In the genomic region with DNA sequence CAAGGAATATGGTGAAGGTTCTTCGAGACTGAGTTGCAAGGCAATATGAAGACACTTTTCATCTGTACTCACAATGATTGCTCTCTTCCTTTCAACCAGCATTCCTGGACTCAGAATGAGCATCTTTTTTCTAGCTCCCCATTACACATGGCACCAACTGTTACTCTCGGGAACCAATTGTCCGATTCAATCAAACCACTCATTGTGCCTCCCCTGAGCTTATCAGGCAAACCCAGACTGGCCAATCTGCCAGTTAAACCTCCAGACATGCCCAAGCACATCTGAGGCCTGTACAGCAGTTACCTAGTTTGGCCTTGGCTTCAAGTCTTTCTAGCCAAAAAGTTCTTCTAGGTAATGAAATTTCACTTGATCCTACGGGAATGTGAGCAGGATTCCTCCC, we compare ENCODE assay signal across 22 cellular contexts.
"Had no signal": no experiment of that assay in that cellular context is flagged by ENCODE, and none has a peak within 500 bp of the region (broad histone marks: within the 10 kb centered on the region; RNA-seq: fewer than 3 reads in every experiment).

No MANE protein-coding gene starts in this region.

- H3K4me1 Mint-ChIP-seq: activated CD4-positive, alpha-beta T cell treated with anti-CD3 and anti-CD28 coated beads for 36 hours; activated naive CD8-positive, alpha-beta T cell treated with anti-CD3 and anti-CD28 coated beads, Interleukin-2, amount 50 U/mL, for 24 hours; endodermal cell; naive B cell; neural progenitor cell had no signal

- H3K27ac Mint-ChIP-seq: activated CD4-positive, alpha-beta memory T cell treated with anti-CD3 and anti-CD28 coated beads for 36 hours; activated CD4-positive, alpha-beta T cell treated with anti-CD3 and anti-CD28 coated beads for 36 hours; activated CD8-positive, alpha-beta memory T cell treated with anti-CD3 and anti-CD28 coated beads, Interleukin-2, amount 10 ng/mL, durations not matched to agents 7 days and 5 days; activated naive CD4-positive, alpha-beta T cell treated with anti-CD3 and anti-CD28 coated beads for 36 hours; activated naive CD8-positive, alpha-beta T cell treated with anti-CD3 and anti-CD28 coated beads, Interleukin-2, amount 50 U/mL, for 24 hours; activated T-helper 2 cell treated with anti-CD3 and anti-CD28 coated beads, Interferon-gamma antibody, Interleukin-2, Interleukin-4, amounts not matched to agents 10 μg/mL and 5 μg/mL and 100 μg/mL, durations not matched to agents 14 hours and 24 hours and 36 hours; endodermal cell; naive B cell; neural progenitor cell had no signal

- H3K4me1 ChIP-seq: right lobe of liver, transverse colon, vagina had no signal

- H3K27ac ChIP-seq: dorsolateral prefrontal cortex, neural progenitor cell, right lobe of liver, transverse colon, vagina had no signal

- H3K36me3 Mint-ChIP-seq: activated CD4-positive, alpha-beta memory T cell treated with anti-CD3 and anti-CD28 coated beads for 36 hours; naive B cell; neural progenitor cell had no signal

- H3K27me3 ChIP-seq: neural progenitor cell, right lobe of liver, transverse colon, vagina had no signal

- H2AFZ ChIP-seq: neural progenitor cell had no signal

- FAIRE-seq: astrocyte had no signal

- H3K4me2 ChIP-seq: neural progenitor cell, smooth muscle cell had no signal

- H3K27me3 Mint-ChIP-seq: activated CD4-positive, alpha-beta T cell treated with anti-CD3 and anti-CD28 coated beads for 36 hours had no signal

- DNase-seq: activated CD4-positive, alpha-beta memory T cell treated with anti-CD3 and anti-CD28 coated beads for 36 hours; activated CD4-positive, alpha-beta T cell treated with anti-CD3 and anti-CD28 coated beads for 36 hours; activated CD8-positive, alpha-beta memory T cell treated with anti-CD3 and anti-CD28 coated beads, Interleukin-2, amount 10 ng/mL, durations not matched to agents 7 days and 5 days; activated naive CD4-positive, alpha-beta T cell treated with anti-CD3 and anti-CD28 coated beads for 36 hours; activated naive CD8-positive, alpha-beta T cell treated with anti-CD3 and anti-CD28 coated beads, Interleukin-2, amount 50 U/mL, for 24 hours; activated T-cell treated with anti-CD3 and anti-CD28 coated beads, Interleukin-2, amount 50 U/mL, for 1 hour; dorsolateral prefrontal cortex; endodermal cell; islet precursor cell; naive B cell; right lobe of liver; stimulated activated CD4-positive, alpha-beta T cell treated with anti-CD3 and anti-CD28 coated beads, Interleukin-4, amount 100 ng/mL, for 4 hours; stimulated activated CD8-positive, alpha-beta memory T cell treated with anti-CD3 and anti-CD28 coated beads, Interleukin-4, amount 100 ng/mL, for 48 hours; stimulated activated naive CD4-positive, alpha-beta T cell treated with Interleukin-2 at 50 U/mL for 16 hours; substantia nigra; transverse colon had no signal

- H3K36me3 ChIP-seq: neural progenitor cell, right lobe of liver, transverse colon, vagina had no signal

- ATAC-seq: activated CD4-positive, alpha-beta T cell treated with anti-CD3 and anti-CD28 coated beads for 36 hours; activated CD8-positive, alpha-beta memory T cell treated with anti-CD3 and anti-CD28 coated beads, Interleukin-2, amount 10 ng/mL, durations not matched to agents 7 days and 5 days; activated naive CD8-positive, alpha-beta T cell treated with anti-CD3 and anti-CD28 coated beads, Interleukin-2, amount 50 U/mL, for 24 hours; left lobe of liver; right lobe of liver had no signal

- H3K4me3 Mint-ChIP-seq: activated CD4-positive, alpha-beta memory T cell treated with anti-CD3 and anti-CD28 coated beads for 36 hours; activated CD4-positive, alpha-beta T cell treated with anti-CD3 and anti-CD28 coated beads for 36 hours; activated CD8-positive, alpha-beta memory T cell treated with anti-CD3 and anti-CD28 coated beads, Interleukin-2, amount 10 ng/mL, durations not matched to agents 7 days and 5 days; activated naive CD4-positive, alpha-beta T cell treated with anti-CD3 and anti-CD28 coated beads for 36 hours; activated naive CD8-positive, alpha-beta T cell treated with anti-CD3 and anti-CD28 coated beads, Interleukin-2, amount 50 U/mL, for 24 hours; endodermal cell; naive B cell; neural progenitor cell had no signal

- H3K4me3 ChIP-seq: dorsolateral prefrontal cortex, neural progenitor cell, right lobe of liver, smooth muscle cell, transverse colon, vagina had no signal
